Comparison of ENCODE assay signal across 32 cellular contexts in the genomic region with DNA sequence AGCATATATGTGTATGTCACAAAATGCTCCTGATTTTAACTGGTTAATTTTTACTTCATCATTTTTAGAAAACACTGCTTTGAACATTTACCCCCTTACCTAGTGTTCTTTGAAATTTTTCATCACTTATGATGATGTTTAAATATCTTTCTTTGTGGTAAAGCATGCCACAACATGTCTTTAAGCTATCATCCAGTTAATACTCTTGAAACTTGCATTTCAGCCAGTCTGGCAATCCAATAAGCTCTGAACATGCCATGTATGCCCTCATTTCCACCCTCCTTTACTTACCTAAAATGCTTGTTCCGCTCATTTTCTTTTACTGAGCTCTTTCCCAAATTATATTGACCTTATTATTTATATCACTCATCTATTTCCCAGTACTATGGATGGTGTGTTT.
"Had no signal": no experiment of that assay in that cellular context is flagged by ENCODE, and none has a peak within 500 bp of the region (broad histone marks: within the 10 kb centered on the region; RNA-seq: fewer than 3 reads in every experiment).

No MANE protein-coding gene starts in this region.

- H3K4me1 ChIP-seq: adrenal gland, ascending aorta, gastroesophageal sphincter, heart right ventricle had no signal

- H3K4me1 Mint-ChIP-seq: activated B cell treated with CpG ODN at 0.5 μM for 24 hours; activated CD4-positive, alpha-beta T cell treated with anti-CD3 and anti-CD28 coated beads, Interleukin-2, amount 10 ng/mL, durations not matched to agents 24 days and 14 days; activated CD8-positive, alpha-beta memory T cell treated with anti-CD3 and anti-CD28 coated beads, Interleukin-2, amount 10 ng/mL, durations not matched to agents 7 days and 5 days; activated naive CD4-positive, alpha-beta T cell treated with anti-CD3 and anti-CD28 coated beads, Interleukin-2, amount 50 U/mL, for 24 hours; activated naive CD8-positive, alpha-beta T cell treated with anti-CD3 and anti-CD28 coated beads for 36 hours; activated naive CD8-positive, alpha-beta T cell treated with anti-CD3 and anti-CD28 coated beads, Interleukin-2, amount 50 U/mL, for 24 hours; T-helper 17 cell had no signal

- H3K27me3 Mint-ChIP-seq: activated B cell treated with CpG ODN at 0.5 μM for 24 hours; activated CD4-positive, alpha-beta memory T cell treated with anti-CD3 and anti-CD28 coated beads for 36 hours; activated CD4-positive, alpha-beta T cell treated with anti-CD3 and anti-CD28 coated beads, Interleukin-2, amount 10 ng/mL, durations not matched to agents 24 days and 14 days; activated CD8-positive, alpha-beta memory T cell treated with anti-CD3 and anti-CD28 coated beads, Interleukin-2, amount 10 ng/mL, durations not matched to agents 7 days and 5 days; activated naive CD4-positive, alpha-beta T cell treated with anti-CD3 and anti-CD28 coated beads, Interleukin-2, amount 50 U/mL, for 24 hours; activated naive CD8-positive, alpha-beta T cell treated with anti-CD3 and anti-CD28 coated beads for 36 hours; activated naive CD8-positive, alpha-beta T cell treated with anti-CD3 and anti-CD28 coated beads, Interleukin-2, amount 50 U/mL, for 24 hours; effector memory CD8-positive, alpha-beta T cell; T-helper 17 cell had no signal

- H3K4me2 ChIP-seq: hepatocyte had no signal

- H3K4me3 Mint-ChIP-seq: activated B cell treated with CpG ODN at 0.5 μM for 24 hours; activated CD4-positive, alpha-beta memory T cell treated with anti-CD3 and anti-CD28 coated beads for 36 hours; activated CD4-positive, alpha-beta T cell treated with anti-CD3 and anti-CD28 coated beads, Interleukin-2, amount 10 ng/mL, durations not matched to agents 24 days and 14 days; activated CD8-positive, alpha-beta memory T cell treated with anti-CD3 and anti-CD28 coated beads, Interleukin-2, amount 10 ng/mL, durations not matched to agents 7 days and 5 days; activated CD8-positive, alpha-beta T cell treated with anti-CD3 and anti-CD28 coated beads, Interleukin-2, amount 10 ng/mL, durations not matched to agents 7 days and 5 days; activated naive CD4-positive, alpha-beta T cell treated with anti-CD3 and anti-CD28 coated beads for 36 hours; activated naive CD4-positive, alpha-beta T cell treated with anti-CD3 and anti-CD28 coated beads, Interleukin-2, amount 50 U/mL, for 24 hours; activated naive CD8-positive, alpha-beta T cell treated with anti-CD3 and anti-CD28 coated beads for 36 hours; activated naive CD8-positive, alpha-beta T cell treated with anti-CD3 and anti-CD28 coated beads, Interleukin-2, amount 50 U/mL, for 24 hours; activated T-helper 1 cell treated with anti-CD3 and anti-CD28 coated beads, Interleukin-12 subunit alpha, Interleukin-12 subunit beta, Interleukin-2, Interleukin-4 antibody, amounts not matched to agents 30 ng/mL and 10 ng/mL and 1 ng/mL, durations not matched to agents 14 hours and 24 hours and 36 hours; brain; effector memory CD8-positive, alpha-beta T cell; T-helper 17 cell; T-helper 2 cell treated with Interferon-gamma antibody and Interleukin-4, amounts not matched to agents 5 μg/mL and 100 μg/mL, for 36 hours had no signal

- DNase-seq: activated B cell treated with CpG ODN at 0.5 μM for 24 hours; activated CD4-positive, alpha-beta memory T cell treated with anti-CD3 and anti-CD28 coated beads for 36 hours; activated CD4-positive, alpha-beta T cell treated with anti-CD3 and anti-CD28 coated beads, Interleukin-2, amount 10 ng/mL, durations not matched to agents 24 days and 14 days; activated CD8-positive, alpha-beta memory T cell treated with anti-CD3 and anti-CD28 coated beads, Interleukin-2, amount 10 ng/mL, durations not matched to agents 7 days and 5 days; activated CD8-positive, alpha-beta memory T cell treated with anti-CD3 and anti-CD28 coated beads, Interleukin-2, amount 50 U/mL, for 4 hours; activated CD8-positive, alpha-beta T cell treated with anti-CD3 and anti-CD28 coated beads, Interleukin-2, amount 10 ng/mL, durations not matched to agents 7 days and 5 days; activated effector memory CD4-positive, alpha-beta T cell treated with anti-CD3 and anti-CD28 coated beads, Interleukin-2, amount 50 U/mL, for 16 hours; activated naive CD4-positive, alpha-beta T cell treated with anti-CD3 and anti-CD28 coated beads for 36 hours; activated naive CD8-positive, alpha-beta T cell treated with anti-CD3 and anti-CD28 coated beads for 36 hours; activated naive CD8-positive, alpha-beta T cell treated with anti-CD3 and anti-CD28 coated beads, Interleukin-2, amount 50 U/mL, for 24 hours; activated T-cell treated with anti-CD3 and anti-CD28 coated beads, Interleukin-2, amount 50 U/mL, for 1 hour; activated T-cell treated with anti-CD3 and anti-CD28 coated beads, Interleukin-2, amount 50 U/mL, for 48 hours; adrenal gland; caudate nucleus; cortex of kidney; dermis blood vessel endothelial cell; effector CD4-positive, alpha-beta T cell; effector memory CD8-positive, alpha-beta T cell; foreskin melanocyte; heart right ventricle; T-helper 1 cell; T-helper 17 cell; T1000; WERI-Rb-1 had no signal

- H3K27ac ChIP-seq: adrenal gland, ascending aorta, gastroesophageal sphincter, heart right ventricle, hepatocyte, WERI-Rb-1 had no signal

- H3K36me3 Mint-ChIP-seq: activated CD4-positive, alpha-beta memory T cell treated with anti-CD3 and anti-CD28 coated beads for 36 hours; activated CD8-positive, alpha-beta memory T cell treated with anti-CD3 and anti-CD28 coated beads, Interleukin-2, amount 10 ng/mL, durations not matched to agents 7 days and 5 days; activated naive CD4-positive, alpha-beta T cell treated with anti-CD3 and anti-CD28 coated beads, Interleukin-2, amount 50 U/mL, for 24 hours; activated naive CD8-positive, alpha-beta T cell treated with anti-CD3 and anti-CD28 coated beads for 36 hours; brain had no signal

- H3K79me2 ChIP-seq: hepatocyte had no signal

- H3K36me3 ChIP-seq: adrenal gland, ascending aorta, gastroesophageal sphincter, heart right ventricle, WERI-Rb-1 had no signal

- H3K27ac Mint-ChIP-seq: activated B cell treated with CpG ODN at 0.5 μM for 24 hours; activated CD4-positive, alpha-beta memory T cell treated with anti-CD3 and anti-CD28 coated beads for 36 hours; activated CD4-positive, alpha-beta T cell treated with anti-CD3 and anti-CD28 coated beads, Interleukin-2, amount 10 ng/mL, durations not matched to agents 24 days and 14 days; activated CD8-positive, alpha-beta memory T cell treated with anti-CD3 and anti-CD28 coated beads, Interleukin-2, amount 10 ng/mL, durations not matched to agents 7 days and 5 days; activated CD8-positive, alpha-beta T cell treated with anti-CD3 and anti-CD28 coated beads, Interleukin-2, amount 10 ng/mL, durations not matched to agents 7 days and 5 days; activated naive CD4-positive, alpha-beta T cell treated with anti-CD3 and anti-CD28 coated beads for 36 hours; activated naive CD4-positive, alpha-beta T cell treated with anti-CD3 and anti-CD28 coated beads, Interleukin-2, amount 50 U/mL, for 24 hours; activated naive CD8-positive, alpha-beta T cell treated with anti-CD3 and anti-CD28 coated beads for 36 hours; activated naive CD8-positive, alpha-beta T cell treated with anti-CD3 and anti-CD28 coated beads, Interleukin-2, amount 50 U/mL, for 24 hours; activated T-helper 1 cell treated with anti-CD3 and anti-CD28 coated beads, Interleukin-12 subunit alpha, Interleukin-12 subunit beta, Interleukin-2, Interleukin-4 antibody, amounts not matched to agents 30 ng/mL and 10 ng/mL and 1 ng/mL, durations not matched to agents 14 hours and 24 hours and 36 hours; activated T-helper 2 cell treated with anti-CD3 and anti-CD28 coated beads, Interferon-gamma antibody, Interleukin-2, Interleukin-4, amounts not matched to agents 10 μg/mL and 5 μg/mL and 100 μg/mL, durations not matched to agents 14 hours and 24 hours and 36 hours; effector memory CD8-positive, alpha-beta T cell; T-helper 17 cell; T-helper 2 cell treated with Interferon-gamma antibody and Interleukin-4, amounts not matched to agents 5 μg/mL and 100 μg/mL, for 36 hours had no signal

- H3K9me3 ChIP-seq: adrenal gland, ascending aorta, gastroesophageal sphincter had no signal

- H3K27me3 ChIP-seq: adrenal gland, ascending aorta, gastroesophageal sphincter, heart right ventricle, hepatocyte had no signal

- H3K4me3 ChIP-seq: adrenal gland, ascending aorta, gastroesophageal sphincter, heart right ventricle, hepatocyte had no signal

- H2AFZ ChIP-seq: hepatocyte had no signal
